Comparison of ENCODE assay signal across 17 cellular contexts in genomic region chr15:42151012-42151615, GRCh38. TPM values are rescaled to one million over a fixed set of nuclear protein-coding genes. Genes with fewer than 3 reads are reported as not detected.
"Had no signal": no experiment of that assay in that cellular context is flagged by ENCODE, and none has a peak within 500 bp of the region (broad histone marks: within the 10 kb centered on the region; RNA-seq: fewer than 3 reads in every experiment).

No MANE protein-coding gene starts in this region.

- H3K36me3 Mint-ChIP-seq: activated naive CD8-positive, alpha-beta T cell treated with anti-CD3 and anti-CD28 coated beads for 36 hours; natural killer cell treated with Interleukin-12 subunit alpha and Interleukin-12 subunit beta and Interleukin-15 and Interleukin-18, amount 100 ng/mL, for 72 hours had no signal

- H3K4me3 Mint-ChIP-seq: activated B cell treated with CpG ODN at 0.5 μM for 24 hours; activated naive CD8-positive, alpha-beta T cell treated with anti-CD3 and anti-CD28 coated beads for 36 hours; natural killer cell treated with Interleukin-12 subunit alpha and Interleukin-12 subunit beta and Interleukin-15 and Interleukin-18, amount 100 ng/mL, for 72 hours; T-helper 1 cell treated with Interleukin-12 subunit alpha and Interleukin-12 subunit beta and Interleukin-4 antibody, amounts not matched to agents 30 μg/mL and 1 μg/mL, for 36 hours had no signal

- H3K4me1 Mint-ChIP-seq: activated B cell treated with CpG ODN at 0.5 μM for 24 hours; activated naive CD8-positive, alpha-beta T cell treated with anti-CD3 and anti-CD28 coated beads for 36 hours had no signal

- H2AFZ ChIP-seq: hepatocyte had no signal

- H3K27ac Mint-ChIP-seq: activated B cell treated with CpG ODN at 0.5 μM for 24 hours; activated naive CD8-positive, alpha-beta T cell treated with anti-CD3 and anti-CD28 coated beads for 36 hours; natural killer cell treated with Interleukin-12 subunit alpha and Interleukin-12 subunit beta and Interleukin-15 and Interleukin-18, amount 100 ng/mL, for 72 hours; T-helper 1 cell treated with Interleukin-12 subunit alpha and Interleukin-12 subunit beta and Interleukin-4 antibody, amounts not matched to agents 30 μg/mL and 1 μg/mL, for 36 hours had no signal

- H3K4me2 ChIP-seq: hepatocyte, SK-N-SH had no signal

- H3K9me3 ChIP-seq: ovary, SK-N-SH, tibial nerve had no signal

- ATAC-seq: natural killer cell treated with Interleukin-12 subunit alpha and Interleukin-12 subunit beta and Interleukin-15 and Interleukin-18, amount 100 ng/mL, for 72 hours had no signal

- H3K27ac ChIP-seq: cardiac muscle cell, hepatocyte, ovary had no signal

- DNase-seq: activated B cell treated with CpG ODN at 0.5 μM for 24 hours; activated naive CD8-positive, alpha-beta T cell treated with anti-CD3 and anti-CD28 coated beads for 36 hours; activated T-cell treated with anti-CD3 and anti-CD28 coated beads, Interleukin-2, amount 50 U/mL, for 1 hour; effector CD4-positive, alpha-beta T cell; left colon; ovary; SK-N-SH had no signal

- H3K9ac ChIP-seq: SK-N-SH had no signal

- H3K9me3 Mint-ChIP-seq: activated B cell treated with CpG ODN at 0.5 μM for 24 hours; activated naive CD8-positive, alpha-beta T cell treated with anti-CD3 and anti-CD28 coated beads for 36 hours; natural killer cell treated with Interleukin-12 subunit alpha and Interleukin-12 subunit beta and Interleukin-15 and Interleukin-18, amount 100 ng/mL, for 72 hours; T-helper 1 cell treated with Interleukin-12 subunit alpha and Interleukin-12 subunit beta and Interleukin-4 antibody, amounts not matched to agents 30 μg/mL and 1 μg/mL, for 36 hours had no signal

- H3K27me3 Mint-ChIP-seq: activated B cell treated with CpG ODN at 0.5 μM for 24 hours; activated naive CD8-positive, alpha-beta T cell treated with anti-CD3 and anti-CD28 coated beads for 36 hours had no signal

- H3K27me3 ChIP-seq: cardiac muscle cell, hepatocyte, ovary, tibial nerve had no signal

- H3K4me3 ChIP-seq: cardiac muscle cell, hepatocyte, ovary, skin epidermis, tibial nerve had no signal

- H3K36me3 ChIP-seq: cardiac muscle cell, ovary, tibial nerve had no signal

RNA-seq across cellular contexts. Expression of gene PLA2G4F, which starts 5.3 kb away (rescaled TPM):
- total RNA-seq: activated B cell treated with CpG ODN at 0.5 μM for 24 hours; activated naive CD8-positive, alpha-beta T cell treated with anti-CD3 and anti-CD28 coated beads for 36 hours; lung microvascular endothelial cell; natural killer cell treated with Interleukin-12 subunit alpha and Interleukin-12 subunit beta and Interleukin-15 and Interleukin-18, amount 100 ng/mL, for 72 hours; tibial nerve had no signal
- polyA plus RNA-seq: SK-N-SH had no signal

RNA-seq across cellular contexts. Expression of gene PLA2G4D, which starts 56.8 kb away (rescaled TPM):
- total RNA-seq: activated B cell treated with CpG ODN at 0.5 μM for 24 hours; activated naive CD8-positive, alpha-beta T cell treated with anti-CD3 and anti-CD28 coated beads for 36 hours; astrocyte; epithelial cell of proximal tubule; lung microvascular endothelial cell; natural killer cell treated with Interleukin-12 subunit alpha and Interleukin-12 subunit beta and Interleukin-15 and Interleukin-18, amount 100 ng/mL, for 72 hours; renal cortical epithelial cell; tibial nerve had no signal
- polyA plus RNA-seq: hepatocyte, ovary, SK-N-SH had no signal
